In genomic region chrX:26788402-26788998, GRCh38 we compare ENCODE assay signal across 13 cellular contexts.
"Had no signal": no experiment of that assay in that cellular context is flagged by ENCODE, and none has a peak within 500 bp of the region (broad histone marks: within the 10 kb centered on the region; RNA-seq: fewer than 3 reads in every experiment).

No MANE protein-coding gene starts in this region.

- ATAC-seq: activated naive CD4-positive, alpha-beta T cell treated with anti-CD3 and anti-CD28 coated beads, Interleukin-2, amount 50 U/mL, for 72 hours; left lobe of liver; sciatic nerve had no signal

- DNase-seq: activated CD4-positive, CD25-positive, alpha-beta regulatory T cell; amygdala; effector CD4-positive, alpha-beta T cell; glutamatergic neuron; immature natural killer cell; mesenchymal stem cell; occipital lobe; stimulated activated CD4-positive, alpha-beta T cell treated with anti-CD3 and anti-CD28 coated beads, Interleukin-2, amount 100 ng/mL, for 48 hours; stimulated activated naive CD4-positive, alpha-beta T cell treated with Interleukin-2 at 50 U/mL for 16 hours; trophoblast cell had no signal
